In genomic region chr14:93059917-93060545, GRCh38 we compare ENCODE assay signal across 1 cellular context.
TF ChIP-seq lines count a peak whose summit lies in the region.

No MANE protein-coding gene starts in this region.

TF ChIP-seq in A549, 52 proteins besides CTCF, POLR2A, EP300 and RAD21 (continued from another document):
- TF ChIP-seq, protein P1, sequence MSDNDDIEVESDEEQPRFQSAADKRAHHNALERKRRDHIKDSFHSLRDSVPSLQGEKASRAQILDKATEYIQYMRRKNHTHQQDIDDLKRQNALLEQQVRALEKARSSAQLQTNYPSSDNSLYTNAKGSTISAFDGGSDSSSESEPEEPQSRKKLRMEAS (IDR thresholded peaks at IDR 0.05) = no peak
- TF ChIP-seq HOXA7 (CRISPR knock-in tag; IDR thresholded peaks at IDR 0.05) = no peak
- TF ChIP-seq JUN (IDR thresholded peaks at IDR 0.05) = no peak
- no peak for TF ChIP-seq PHF8 (IDR thresholded peaks at IDR 0.05; ENCODE audit: borderline replicate concordance, low read depth)
- no peak for TF ChIP-seq MAFK (IDR thresholded peaks at IDR 0.05; ENCODE audit: partially characterized antibody)
- no peak for TF ChIP-seq RCOR1 (IDR thresholded peaks at IDR 0.05; ENCODE audit: low read depth, low read length)
